In the genomic region with DNA sequence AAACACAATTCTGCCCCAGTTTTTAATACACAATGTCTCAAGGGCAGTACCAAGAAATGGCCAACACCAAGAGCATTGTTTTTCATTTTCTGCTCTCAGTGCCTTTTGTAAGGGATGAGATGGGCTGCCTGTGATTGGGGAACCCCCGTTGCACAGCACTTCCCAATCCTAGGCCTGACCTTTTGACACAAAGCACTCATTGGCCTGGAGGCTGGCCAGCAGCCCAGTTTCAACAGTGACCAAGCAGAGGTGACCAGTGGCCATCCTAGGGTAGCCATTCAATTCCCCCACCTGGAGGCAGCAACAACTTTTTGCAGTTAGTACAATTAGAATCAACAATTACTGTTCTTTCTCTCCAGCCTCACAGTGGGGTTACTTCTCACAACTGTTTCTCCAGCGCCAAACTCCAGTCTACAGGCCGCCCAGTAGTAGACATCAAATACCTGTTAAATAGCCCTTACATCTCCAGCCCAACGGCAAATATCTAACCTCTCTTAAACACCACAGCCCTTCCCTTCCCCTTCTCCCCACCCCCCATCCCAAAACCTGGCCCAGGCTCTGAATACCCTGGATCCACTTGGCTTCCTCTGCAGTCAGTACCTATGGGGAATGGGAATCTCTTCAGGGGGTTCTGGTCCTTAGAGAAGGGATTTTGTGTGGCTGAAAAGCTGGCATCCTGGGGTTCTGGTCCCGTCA, we compare ENCODE assay signal across 22 cellular contexts. TPM values are rescaled to one million over a fixed set of nuclear protein-coding genes. Genes with fewer than 3 reads are reported as not detected.
DNase-seq lines count a peak whose midpoint lies in the region; ATAC-seq, FAIRE-seq and TF ChIP-seq lines count a peak whose summit lies in the region.
"Had no signal": no experiment of that assay in that cellular context is flagged by ENCODE, and none has a peak within 500 bp of the region (broad histone marks: within the 10 kb centered on the region; RNA-seq: fewer than 3 reads in every experiment).

No MANE protein-coding gene starts in this region.

- 6% methylated on average over 5 of the region's 5 CpGs for WGBS in K562 (ENCODE audit: insufficient coverage, low coverage, missing lambda C conversion rate)

- CTCF ChIA-PET in K562 (lab: Yijun Ruan, JAX; ENCODE audit: low intra/inter-chr PET ratio): no interaction called here

- no peaks in the 10 kb centered on the region for H3K27me3 ChIP-seq in GM23338 (ENCODE audit: insufficient read depth)
- H3K27me3 ChIP-seq in K562 (ENCODE audit: control insufficient read depth in 2 of 2, insufficient read depth in 2 of 2, low read length in 2 of 2): peaks cover 21 to 31% of the 10 kb centered on the region in 2 experiments; a peak in 3 of 5 replicates
- peaks cover 40% of the 10 kb centered on the region for H3K27me3 ChIP-seq in iPS-20b (ENCODE audit: insufficient read depth, low read length)
- H3K27me3 ChIP-seq in neural progenitor cell: peaks cover 79% of the 10 kb centered on the region
- H3K27me3 ChIP-seq: BLaER1 treated with 17β-estradiol and CSF1 and Interleukin-3, amounts not matched to agents 10 nM and 100 nM had no signal

- POLR2A ChIA-PET in K562 (lab: Yijun Ruan, JAX): interaction anchor here (1.3 to 1.6 kb wide), 2 partner anchors 10 to 22 kb away, joined by 3 to 4 read pairs; no protein-coding TSS in a partner anchor

- H2AFZ ChIP-seq in GM23338: no peak overlapping the region
- no peak overlapping the region for H2AFZ ChIP-seq in K562 (ENCODE audit: low read depth, low read length)
- no peak overlapping the region for H2AFZ ChIP-seq in neural progenitor cell (replicated peaks)

- no peak for TF ChIP-seq POLR2A in K562 (conservative IDR thresholded peaks at IDR 0.05)

- peaks cover 10% of the 10 kb centered on the region for H3K27me3 Mint-ChIP-seq in GM23338 (ENCODE audit: insufficient read depth, low read depth, poor library complexity)
- peaks cover 18% of the 10 kb centered on the region for H3K27me3 Mint-ChIP-seq in neural progenitor cell (ENCODE audit: insufficient read depth, low read depth)
- peaks cover 22% of the 10 kb centered on the region for H3K27me3 Mint-ChIP-seq in stimulated activated memory B cell treated with anti-CD40 and anti-IgM and Interleukin-4, amounts not matched to agents 10 μg/mL and 1 μg/mL and 100 μg/mL, for 72 hours

- H3K9me2 ChIP-seq in GM23338 (ENCODE audit: insufficient read depth): no peaks in the 10 kb centered on the region

- no peak for FAIRE-seq in K562 (lab: Jason Lieb, UNC)
- FAIRE-seq: A549 had no signal

- H3K36me3 Mint-ChIP-seq in GM23338 (ENCODE audit: low read depth): peaks cover 33% of the 10 kb centered on the region
- H3K36me3 Mint-ChIP-seq in neural progenitor cell: no peaks in the 10 kb centered on the region
- H3K36me3 Mint-ChIP-seq in stimulated activated memory B cell treated with anti-CD40 and anti-IgM and Interleukin-4, amounts not matched to agents 10 μg/mL and 1 μg/mL and 100 μg/mL, for 72 hours: no peaks in the 10 kb centered on the region

- H3K79me2 ChIP-seq in GM23338 (replicated peaks; ENCODE audit: insufficient read depth) (peaks cover 26% of the 10 kb centered on the region), K562 (ENCODE audit: control insufficient read depth, insufficient read depth, low read length) (no peaks in the 10 kb centered on the region), neural progenitor cell (ENCODE audit: low read depth) (no peaks in the 10 kb centered on the region)

- H3K4me3 ChIP-seq in GM23338 (peak overlapping the region; percentile 89), K562 (no peak overlapping the region), iPS-20b (ENCODE audit: low read length) (peak overlapping the region; percentile 98), neural progenitor cell (no peak overlapping the region)
- H3K4me3 ChIP-seq: A549; BLaER1 treated with 17β-estradiol and CSF1 and Interleukin-3, amounts not matched to agents 10 nM and 100 nM had no signal

- TF ChIP-seq CTCF in GM23338 (conservative IDR thresholded peaks at IDR 0.05; ENCODE audit: low read depth in 2 of 2) (no peak), K562 (IDR thresholded peaks at IDR 0.05 in 2 of 3, conservative IDR thresholded peaks at IDR 0.05 in 1 of 3; ENCODE audit: insufficient read depth in 2 of 3, low read depth in 1 of 3, low read length in 3 of 3) (no peak), neural progenitor cell (IDR thresholded peaks at IDR 0.05) (no peak)

- H3K9me3 ChIP-seq in K562 (replicated peaks; ENCODE audit: control insufficient read depth, insufficient read depth, low read depth, low read length) (no peaks in the 10 kb centered on the region), iPS-20b (ENCODE audit: insufficient read depth, low read depth, low read length) (no peaks in the 10 kb centered on the region), neural progenitor cell (ENCODE audit: low read depth) (no peaks in the 10 kb centered on the region)
- H3K9me3 ChIP-seq: A549 had no signal

- H3K9me3 Mint-ChIP-seq in GM23338 (peaks cover 17% of the 10 kb centered on the region), neural progenitor cell (no peaks in the 10 kb centered on the region)
- no peaks in the 10 kb centered on the region for H3K9me3 Mint-ChIP-seq in stimulated activated memory B cell treated with anti-CD40 and anti-IgM and Interleukin-4, amounts not matched to agents 10 μg/mL and 1 μg/mL and 100 μg/mL, for 72 hours
- H3K9me3 Mint-ChIP-seq: CD8-positive, alpha-beta memory T cell had no signal

- H3K4me1 ChIP-seq in GM23338 (ENCODE audit: insufficient read depth) (peaks cover 27% of the 10 kb centered on the region), K562 (replicated peaks in 1 of 2; ENCODE audit: control insufficient read depth in 2 of 2, insufficient read depth in 2 of 2, low read length in 2 of 2) (peaks cover 5 to 8% of the 10 kb centered on the region in 2 experiments; a peak in 3 of 5 replicates), iPS-20b (ENCODE audit: insufficient read depth, low read length) (peaks cover 27% of the 10 kb centered on the region; the same call in 1 of the 2 replicates), neural progenitor cell (peaks cover 31% of the 10 kb centered on the region)
- H3K4me1 ChIP-seq: A549 had no signal

- ATAC-seq in GM23338 (peak; percentile 32), K562 (peak; percentile 34), GM21526 (IDR thresholded peaks at IDR 0.05; ENCODE audit: low FRiP score, unreplicated experiment) (no peak)
- no peak for ATAC-seq in stimulated activated memory B cell treated with anti-CD40 and anti-IgM and Interleukin-4, amounts not matched to agents 10 μg/mL and 1 μg/mL and 100 μg/mL, for 72 hours
- ATAC-seq: A549, HCT116 had no signal

- peaks cover 49% of the 10 kb centered on the region for H3K4me1 Mint-ChIP-seq in GM23338
- H3K4me1 Mint-ChIP-seq in neural progenitor cell: peaks cover 52% of the 10 kb centered on the region
- no peaks in the 10 kb centered on the region for H3K4me1 Mint-ChIP-seq in stimulated activated memory B cell treated with anti-CD40 and anti-IgM and Interleukin-4, amounts not matched to agents 10 μg/mL and 1 μg/mL and 100 μg/mL, for 72 hours

- no TSS peak for BruUV-seq in K562 (replicated peaks; lab: Mats Ljungman, UMichigan)

- H3K9me1 ChIP-seq in K562 (ENCODE audit: control insufficient read depth, insufficient read depth, low read length): no peaks in the 10 kb centered on the region

- H3K4me3 Mint-ChIP-seq in GM23338: peak overlapping the region; percentile 92
- H3K4me3 Mint-ChIP-seq in neural progenitor cell: no peak overlapping the region
- no peak overlapping the region for H3K4me3 Mint-ChIP-seq in stimulated activated memory B cell treated with anti-CD40 and anti-IgM and Interleukin-4, amounts not matched to agents 10 μg/mL and 1 μg/mL and 100 μg/mL, for 72 hours
- H3K4me3 Mint-ChIP-seq: CD8-positive, alpha-beta memory T cell had no signal

- peak overlapping the region; percentile 98 for H3K4me2 ChIP-seq in GM23338
- H3K4me2 ChIP-seq in K562 (ENCODE audit: insufficient read depth, low read length): no peak overlapping the region
- H3K4me2 ChIP-seq in neural progenitor cell: peak overlapping the region; percentile 30
- H3K4me2 ChIP-seq: A549, KMS-11 had no signal

- DNase-seq in GM23338 (ENCODE audit: low spot score): peak; percentile 68
- DNase-seq in K562 (ENCODE audit: extremely low read depth in 1 of 4, low spot score in 3 of 4): no peak
- peak; percentile 33 for DNase-seq in neural progenitor cell (ENCODE audit: low spot score)
- DNase-seq in medulla oblongata (ENCODE audit: extremely low spot score): no peak
- DNase-seq in activated effector memory CD4-positive, alpha-beta T cell treated with Interleukin-2 at 50 U/mL for 16 hours: no peak
- DNase-seq: CD8-positive, alpha-beta memory T cell; NCI-H1436; NCI-H2171; NCI-H446; NK-92 treated with Interleukin-12 subunit alpha and Interleukin-12 subunit beta, amount 100 ng/mL, for 24 hours; OCI-M1 had no signal

- no peak for TF ChIP-seq RAD21 in K562 (CRISPR knock-in tag; conservative IDR thresholded peaks at IDR 0.05 in 1 of 2, IDR thresholded peaks at IDR 0.05 in 1 of 2)

- TF ChIP-seq EP300 in K562 (IDR thresholded peaks at IDR 0.05; ENCODE audit: low read length): no peak

- peak overlapping the region; percentile 99 for H3K27ac ChIP-seq in GM23338 (ENCODE audit: low read depth)
- H3K27ac ChIP-seq in K562 (ENCODE audit: extremely low read depth, low read depth, low read length): no peak overlapping the region
- peak overlapping the region; percentile 90 for H3K27ac ChIP-seq in iPS-20b (ENCODE audit: low read length)
- no peak overlapping the region for H3K27ac ChIP-seq in neural progenitor cell
- H3K27ac ChIP-seq: A549; BLaER1 treated with 17β-estradiol and CSF1 and Interleukin-3, amounts not matched to agents 10 nM and 100 nM; KMS-11 had no signal

- H3K36me3 ChIP-seq in GM23338 (ENCODE audit: insufficient read depth) (peaks cover 14% of the 10 kb centered on the region), K562 (ENCODE audit: control insufficient read depth, insufficient read depth, low read length) (no peaks in the 10 kb centered on the region), iPS-20b (ENCODE audit: insufficient read depth, low read depth, low read length) (peaks cover 16% of the 10 kb centered on the region), neural progenitor cell (no peaks in the 10 kb centered on the region)
- H3K36me3 ChIP-seq: BLaER1 treated with 17β-estradiol and CSF1 and Interleukin-3, amounts not matched to agents 10 nM and 100 nM had no signal

- intact Hi-C loops in K562 (cut with micrococcal nuclease): no loop called here

- H4K20me1 ChIP-seq in GM23338 (replicated peaks; ENCODE audit: insufficient read depth) (peaks cover 8% of the 10 kb centered on the region; the same call in 1 of the 2 replicates), K562 (replicated peaks; ENCODE audit: control insufficient read depth, insufficient read depth, low read length) (no peaks in the 10 kb centered on the region), neural progenitor cell (ENCODE audit: low read depth) (peaks cover 39% of the 10 kb centered on the region)
- H4K20me1 ChIP-seq: BLaER1 treated with 17β-estradiol and CSF1 and Interleukin-3, amounts not matched to agents 10 nM and 100 nM had no signal

- in situ Hi-C loops in K562 (cut with MboI): no loop called here

- H3F3A ChIP-seq in GM23338 (replicated peaks; ENCODE audit: low read depth) (peaks cover 27% of the 10 kb centered on the region), neural progenitor cell (ENCODE audit: low read depth) (peaks cover 28% of the 10 kb centered on the region)

- no peak overlapping the region for H3K9ac ChIP-seq in K562 (ENCODE audit: insufficient read depth in 1 of 2, low read depth in 2 of 2, low read length in 2 of 2)
- peak overlapping the region; percentile 99 for H3K9ac ChIP-seq in iPS-20b (ENCODE audit: low read depth, low read length)
- H3K9ac ChIP-seq in neural progenitor cell: no peak overlapping the region
- H3K9ac ChIP-seq: BLaER1 treated with 17β-estradiol and CSF1 and Interleukin-3, amounts not matched to agents 10 nM and 100 nM; KMS-11 had no signal

- H3K27ac Mint-ChIP-seq in GM23338: peak overlapping the region; percentile 100
- H3K27ac Mint-ChIP-seq in neural progenitor cell: no peak overlapping the region
- H3K27ac Mint-ChIP-seq in stimulated activated memory B cell treated with anti-CD40 and anti-IgM and Interleukin-4, amounts not matched to agents 10 μg/mL and 1 μg/mL and 100 μg/mL, for 72 hours: no peak overlapping the region
- H3K27ac Mint-ChIP-seq: CD8-positive, alpha-beta memory T cell had no signal

RNA-seq across cellular contexts. Expression of a gene that starts 8.9 kb away (rescaled TPM):
- 5.5 and 7.1 TPM in 2 replicates for total RNA-seq in GM23338 (2014; rRNA removed; shearing (Covaris generic))
- 4.0 and 6.5 TPM in 2 replicates for polyA plus RNA-seq in GM23338 (2016; fragmentation: Nextera tagmentation; extraction: Ambion mirVana)
- not detected in 2 replicates for total RNA-seq in K562 (2011; cell fraction: chromatin; rRNA removed; ENCODE audit: low replicate concordance)
- total RNA-seq in K562 (2011; cell fraction: nucleolus; rRNA removed): not detected in 2 replicates
- not detected in 2 replicates for total RNA-seq in K562 (2011; cell fraction: nucleoplasm; rRNA removed)
- total RNA-seq in K562 (2014; rRNA removed): not detected in 2 replicates
- total RNA-seq in K562 (2014; rRNA removed; fragmentation: Illumina TruSeq; extraction: Trizol): not detected in 2 replicates
- total RNA-seq in K562 (2015; rRNA removed; fragmentation: Illumina TruSeq; extraction: Trizol): 0.04 TPM in 1 of 2 replicates, not detected in the other
- not detected in 2 replicates for total RNA-seq in K562 (2021)
- 0.04 and 0.07 TPM in 2 replicates for polyA plus RNA-seq in K562 (2011; rRNA removed)
- polyA plus RNA-seq in K562 (2011; cell fraction: cytosol; rRNA removed): not detected in 2 replicates
- not detected in 2 replicates for polyA plus RNA-seq in K562 (2011; cell fraction: nucleus; rRNA removed)
- 0.03 and 0.17 TPM in 2 replicates for polyA plus RNA-seq in K562 (2012)
- polyA plus RNA-seq in K562 (2014; fragmentation: Illumina TruSeq; extraction: Trizol): 0.01 TPM in 1 of 2 replicates, not detected in the other
- polyA plus RNA-seq in K562 (2014; fragmentation: Nextera tagmentation; extraction: Ambion mirVana): under 1 TPM in 1 of 2 experiments, not detected in 1; 0.04 TPM
- polyA plus RNA-seq in K562 (2014; rRNA removed): 0.01 TPM in 1 of 2 replicates, not detected in the other
- not detected in 2 replicates for polyA minus RNA-seq in K562 (2011; rRNA and poly(A)+ RNA removed)
- polyA minus RNA-seq in K562 (2011; cell fraction: cytosol; rRNA and poly(A)+ RNA removed): not detected in 2 replicates
- polyA minus RNA-seq in K562 (2011; cell fraction: nucleus; rRNA and poly(A)+ RNA removed): not detected in 2 replicates
- total RNA-seq in neural progenitor cell (ENCODE audit: low replicate concordance): not detected in 2 replicates
- polyA plus RNA-seq: A549; CD8-positive, alpha-beta memory T cell had no signal

RNA-seq across cellular contexts. Expression of a gene that starts 37.3 kb away (rescaled TPM):
- total RNA-seq in GM23338 (2014; rRNA removed; shearing (Covaris generic)): not detected in 2 replicates
- polyA plus RNA-seq in GM23338 (2016; fragmentation: Nextera tagmentation; extraction: Ambion mirVana): 0.18 TPM in 1 of 2 replicates, not detected in the other
- total RNA-seq in K562 (2011; cell fraction: chromatin; rRNA removed; ENCODE audit: low replicate concordance): not detected in 2 replicates
- total RNA-seq in K562 (2011; cell fraction: nucleolus; rRNA removed): not detected in 2 replicates
- total RNA-seq in K562 (2011; cell fraction: nucleoplasm; rRNA removed): not detected in 2 replicates
- total RNA-seq in K562 (2014; rRNA removed): not detected in 2 replicates
- not detected in 2 replicates for total RNA-seq in K562 (2014; rRNA removed; fragmentation: Illumina TruSeq; extraction: Trizol)
- total RNA-seq in K562 (2015; rRNA removed; fragmentation: Illumina TruSeq; extraction: Trizol): not detected in 2 replicates
- total RNA-seq in K562 (2021): not detected in 2 replicates
- not detected in 2 replicates for polyA plus RNA-seq in K562 (2011; rRNA removed)
- polyA plus RNA-seq in K562 (2011; cell fraction: cytosol; rRNA removed): not detected in 2 replicates
- polyA plus RNA-seq in K562 (2011; cell fraction: nucleus; rRNA removed): not detected in 2 replicates
- not detected in 2 replicates for polyA plus RNA-seq in K562 (2012)
- not detected in 2 replicates for polyA plus RNA-seq in K562 (2014; fragmentation: Illumina TruSeq; extraction: Trizol)
- not detected for polyA plus RNA-seq in K562 (2014; fragmentation: Nextera tagmentation; extraction: Ambion mirVana)
- not detected in 2 replicates for polyA plus RNA-seq in K562 (2014; rRNA removed)
- not detected in 2 replicates for polyA minus RNA-seq in K562 (2011; rRNA and poly(A)+ RNA removed)
- polyA minus RNA-seq in K562 (2011; cell fraction: cytosol; rRNA and poly(A)+ RNA removed): not detected in 2 replicates
- not detected in 2 replicates for polyA minus RNA-seq in K562 (2011; cell fraction: nucleus; rRNA and poly(A)+ RNA removed)
- not detected in 2 replicates for total RNA-seq in neural progenitor cell (ENCODE audit: low replicate concordance)
- total RNA-seq: CD8-positive, alpha-beta memory T cell; Daoy; HT1080; M059J; RPMI7951 had no signal
- polyA plus RNA-seq: A549; CD8-positive, alpha-beta memory T cell had no signal

Comparison
In these comparisons a context has a peak if more than half of its experiments do, and no peak if none do; other contexts are left out.
1. ATAC-seq: peak in GM23338 (single experiment) and K562 (single experiment); none in stimulated activated memory B cell treated with anti-CD40 and anti-IgM and Interleukin-4, amounts not matched to agents 10 μg/mL and 1 μg/mL and 100 μg/mL, for 72 hours (single experiment) and GM21526 (single experiment).
2. DNase-seq: peak in GM23338 (single experiment) and neural progenitor cell (single experiment); none in K562 (0 of 4), medulla oblongata (single experiment) and activated effector memory CD4-positive, alpha-beta T cell treated with Interleukin-2 at 50 U/mL for 16 hours (single experiment).
3. H3K27ac ChIP-seq: peak in GM23338 (single experiment) and iPS-20b (single experiment); none in K562 (single experiment) and neural progenitor cell (single experiment).
4. H3K4me3 ChIP-seq: peak in GM23338 (single experiment) and iPS-20b (single experiment); none in K562 (single experiment) and neural progenitor cell (single experiment).